8 cellular contexts compared by ENCODE assay signal in the genomic region with DNA sequence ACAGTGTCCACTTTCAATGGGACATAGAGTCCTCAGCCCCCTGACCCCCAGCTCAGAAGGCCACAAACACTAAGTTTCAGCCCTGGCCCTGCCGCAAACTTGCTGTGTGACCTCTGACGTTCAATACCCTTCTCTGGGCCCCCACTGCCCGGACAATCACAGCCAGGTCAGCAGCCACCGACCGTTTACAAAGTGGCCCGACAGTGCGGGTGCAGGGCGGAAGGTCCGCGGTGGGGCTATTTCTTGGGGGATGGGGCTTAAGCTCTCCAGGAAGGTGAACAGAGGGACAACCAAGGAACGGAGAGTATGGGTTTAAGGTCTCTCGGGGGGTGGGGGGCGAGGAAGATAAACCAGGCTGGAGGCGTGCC. TPM values are rescaled to one million over a fixed set of nuclear protein-coding genes. Genes with fewer than 3 reads are reported as not detected.
DNase-seq lines count a peak whose midpoint lies in the region; ATAC-seq and TF ChIP-seq lines count a peak whose summit lies in the region.

No MANE protein-coding gene starts in this region.

- H3K4me3 ChIP-seq in iPS-11a (ENCODE audit: low read depth, low read length) (peak overlapping the region; percentile 92), spleen (peak overlapping the region; percentile 67 to 88 (median 79))

- peak overlapping the region; percentile 99 for H3K27ac Mint-ChIP-seq in HFFc6
- H3K27ac Mint-ChIP-seq in activated CD8-positive, alpha-beta T cell treated with anti-CD3 and anti-CD28 coated beads, Interleukin-2, amount 10 ng/mL, durations not matched to agents 7 days and 5 days, result peak overlapping the region; percentile 97

- no peak for DNase-seq in HFFc6
- DNase-seq in activated CD8-positive, alpha-beta T cell treated with anti-CD3 and anti-CD28 coated beads, Interleukin-2, amount 10 ng/mL, durations not matched to agents 7 days and 5 days, result no peak
- DNase-seq in spleen, result no peak
- no peak for DNase-seq in NCI-H774 (lab: John Stamatoyannopoulos, UW)
- DNase-seq in sciatic nerve (ENCODE audit: low spot score), result no peak

- POLR2A ChIA-PET in activated CD8-positive, alpha-beta T cell treated with anti-CD3 and anti-CD28 coated beads, Interleukin-2, amount 10 ng/mL, durations not matched to agents 7 days and 5 days (lab: Charles Lee), result interaction anchor here (0.6 to 4.0 kb wide), 9 partner anchors 32 to 516 kb away, joined by 3 to 27 read pairs (median 4); partner anchors contain the start of genes C19orf44, CALR3, HSH2D and MED26

- H3K4me1 Mint-ChIP-seq in HFFc6 (ENCODE audit: low read depth), result peaks cover 12% of the 10 kb centered on the region
- H3K4me1 Mint-ChIP-seq in activated CD8-positive, alpha-beta T cell treated with anti-CD3 and anti-CD28 coated beads, Interleukin-2, amount 10 ng/mL, durations not matched to agents 7 days and 5 days (ENCODE audit: low read depth), result peaks cover 56% of the 10 kb centered on the region

- WGBS in spleen, 5 donors, result 2 to 6% (median 4%) methylated on average over 11 to 14 of the region's 14 CpGs

- no peak for TF ChIP-seq CTCF in HFFc6 (IDR thresholded peaks at IDR 0.05)
- no peak for TF ChIP-seq CTCF in spleen (IDR thresholded peaks at IDR 0.05 in 8 of 11, conservative IDR thresholded peaks at IDR 0.05 in 3 of 11)

- peaks cover 9% of the 10 kb centered on the region for H3K27me3 Mint-ChIP-seq in HFFc6 (ENCODE audit: insufficient read depth)
- peaks cover 18% of the 10 kb centered on the region for H3K27me3 Mint-ChIP-seq in activated CD8-positive, alpha-beta T cell treated with anti-CD3 and anti-CD28 coated beads, Interleukin-2, amount 10 ng/mL, durations not matched to agents 7 days and 5 days (ENCODE audit: low read depth)

- CTCF ChIA-PET in activated CD8-positive, alpha-beta T cell treated with anti-CD3 and anti-CD28 coated beads, Interleukin-2, amount 10 ng/mL, durations not matched to agents 7 days and 5 days (lab: Charles Lee), result no interaction called here

- no peak for ATAC-seq in activated CD8-positive, alpha-beta T cell treated with anti-CD3 and anti-CD28 coated beads, Interleukin-2, amount 10 ng/mL, durations not matched to agents 7 days and 5 days
- ATAC-seq in HG03095 (IDR thresholded peaks at IDR 0.05; ENCODE audit: unreplicated experiment), result no peak
- ATAC-seq in HG02763 (IDR thresholded peaks at IDR 0.05; ENCODE audit: unreplicated experiment), result no peak
- ATAC-seq in sciatic nerve, result no peak

- peak overlapping the region; percentile 100 for H3K4me3 Mint-ChIP-seq in HFFc6
- peak overlapping the region; percentile 92 for H3K4me3 Mint-ChIP-seq in activated CD8-positive, alpha-beta T cell treated with anti-CD3 and anti-CD28 coated beads, Interleukin-2, amount 10 ng/mL, durations not matched to agents 7 days and 5 days

- peaks cover 18% of the 10 kb centered on the region for H3K36me3 Mint-ChIP-seq in HFFc6 (ENCODE audit: low read depth)
- H3K36me3 Mint-ChIP-seq in activated CD8-positive, alpha-beta T cell treated with anti-CD3 and anti-CD28 coated beads, Interleukin-2, amount 10 ng/mL, durations not matched to agents 7 days and 5 days (ENCODE audit: low read depth), result peaks cover 35% of the 10 kb centered on the region

- H3K27ac ChIP-seq in spleen, result peak overlapping the region; percentile 88 to 98 (median 95)

- TF ChIP-seq POLR2A in spleen (IDR thresholded peaks at IDR 0.05), result no peak

- peaks cover 0 to 46% (median 41%) of the 10 kb centered on the region in 6 donors for H3K36me3 ChIP-seq in spleen

- intact Hi-C loops in spleen (cut with DNase I; ENCODE audit: low total_unique reads), result no loop called here
- intact Hi-C loops in sciatic nerve (cut with DNase I), result no loop called here

- no peaks in the 10 kb centered on the region for H3K9me3 Mint-ChIP-seq in HFFc6
- no peaks in the 10 kb centered on the region for H3K9me3 Mint-ChIP-seq in activated CD8-positive, alpha-beta T cell treated with anti-CD3 and anti-CD28 coated beads, Interleukin-2, amount 10 ng/mL, durations not matched to agents 7 days and 5 days (ENCODE audit: insufficient read depth)

- no peaks in the 10 kb centered on the region for H3K27me3 ChIP-seq in spleen (replicated peaks in 1 of 7)

- H3K9me3 ChIP-seq in spleen, result no peaks in the 10 kb centered on the region

- peaks cover 13 to 91% (median 43%) of the 10 kb centered on the region in 6 donors for H3K4me1 ChIP-seq in spleen

RNA-seq across cellular contexts. Expression of gene SMIM7, which starts 0.5 kb away (rescaled TPM):
- total RNA-seq in HFFc6 (2021; fragmentation: NEBNext Ultra II Directional; extraction: Animal tissue kit (Norgen Biotek cat#: 25700)), result 10 to 100 TPM; 66.2 to 74.6 (median 71.9) TPM
- 10 to 100 TPM; 51.5 to 53.5 TPM for total RNA-seq in activated CD8-positive, alpha-beta T cell treated with anti-CD3 and anti-CD28 coated beads, Interleukin-2, amount 10 ng/mL, durations not matched to agents 7 days and 5 days
- 10 to 100 TPM; 58.0 to 95.4 (median 82.0) TPM for total RNA-seq in spleen
- polyA plus RNA-seq in spleen, result 10 to 100 TPM; 57.3 to 74.8 (median 73.6) TPM
- total RNA-seq in sciatic nerve, result 71.9 TPM

RNA-seq across cellular contexts. Expression of gene TMEM38A, which starts 1.5 kb away (rescaled TPM):
- 1 to 10 TPM in 3 of 6 experiments, under 1 TPM in 3; 0.26 to 2.0 (median 1.0) TPM for total RNA-seq in HFFc6 (2021; fragmentation: NEBNext Ultra II Directional; extraction: Animal tissue kit (Norgen Biotek cat#: 25700))
- under 1 TPM; 0.60 to 0.87 TPM for total RNA-seq in activated CD8-positive, alpha-beta T cell treated with anti-CD3 and anti-CD28 coated beads, Interleukin-2, amount 10 ng/mL, durations not matched to agents 7 days and 5 days
- 1 to 10 TPM; 1.5 to 3.9 (median 2.1) TPM for total RNA-seq in spleen
- 1 to 10 TPM; 2.8 to 5.4 (median 3.5) TPM for polyA plus RNA-seq in spleen
- total RNA-seq in sciatic nerve, result 3.5 TPM

RNA-seq across cellular contexts. Expression of gene MED26, which starts 31.4 kb away (rescaled TPM):
- 1 to 10 TPM; 7.9 to 9.9 (median 8.8) TPM for total RNA-seq in HFFc6 (2021; fragmentation: NEBNext Ultra II Directional; extraction: Animal tissue kit (Norgen Biotek cat#: 25700))
- total RNA-seq in activated CD8-positive, alpha-beta T cell treated with anti-CD3 and anti-CD28 coated beads, Interleukin-2, amount 10 ng/mL, durations not matched to agents 7 days and 5 days, result 10 to 100 TPM; 17.2 to 17.4 TPM
- total RNA-seq in spleen, result 10 to 100 TPM; 10.4 to 20.4 (median 17.1) TPM
- 1 to 10 TPM; 6.5 to 9.8 (median 8.8) TPM for polyA plus RNA-seq in spleen
- 11.4 TPM for total RNA-seq in sciatic nerve
